In genomic region chr1:13836136-13836535, GRCh38 we compare ENCODE assay signal across 27 cellular contexts.
DNase-seq lines count a peak whose midpoint lies in the region; ATAC-seq, FAIRE-seq and TF ChIP-seq lines count a peak whose summit lies in the region.
"Had no signal": no experiment of that assay in that cellular context is flagged by ENCODE, and none has a peak within 500 bp of the region (broad histone marks: within the 10 kb centered on the region; RNA-seq: fewer than 3 reads in every experiment).

No MANE protein-coding gene starts in this region.

- POLR2A ChIA-PET in MCF 10A (lab: Yijun Ruan, JAX) (no interaction called here), K562 (lab: Yijun Ruan, JAX) (no interaction called here)

- no peak overlapping the region for H2AFZ ChIP-seq in K562 (ENCODE audit: low read depth, low read length)

- peaks cover 16% of the 10 kb centered on the region for H3K4me1 Mint-ChIP-seq in MCF 10A (ENCODE audit: insufficient read depth, unreplicated experiment)
- H3K4me1 Mint-ChIP-seq: CD14-positive monocyte; CD4-positive, alpha-beta memory T cell; CD4-positive, CD25-positive, alpha-beta regulatory T cell; CD8-positive, alpha-beta memory T cell had no signal

- H3K4me3 ChIP-seq in breast epithelium: no peak overlapping the region
- H3K4me3 ChIP-seq in K562: no peak overlapping the region
- no peak overlapping the region for H3K4me3 ChIP-seq in small intestine (ENCODE audit: low read depth in 1 of 2, low read length in 2 of 2)
- H3K4me3 ChIP-seq: BLaER1 had no signal

- H4K20me1 ChIP-seq in K562 (replicated peaks; ENCODE audit: control insufficient read depth, insufficient read depth, low read length): no peaks in the 10 kb centered on the region; the same call in 1 of the 2 replicates
- H4K20me1 ChIP-seq: BLaER1 had no signal

- CTCF ChIA-PET in MCF 10A (lab: Yijun Ruan, JAX): interaction anchor here (0.9 kb wide), 1 partner anchor 129 kb away, joined by 5 read pairs; no protein-coding TSS in a partner anchor
- CTCF ChIA-PET in K562 (lab: Yijun Ruan, JAX; ENCODE audit: low intra/inter-chr PET ratio): no interaction called here

- H3K9ac ChIP-seq in K562 (ENCODE audit: insufficient read depth in 1 of 2, low read depth in 2 of 2, low read length in 2 of 2): no peak overlapping the region
- H3K9ac ChIP-seq: BLaER1 had no signal

- in situ Hi-C loops in GM13976 (cut with MboI; ENCODE audit: low sequenced_read_pairs, unreplicated experiment) (no loop called here), K562 (cut with MboI) (loop anchor here (5.0 kb wide), 1 partner anchor 121 kb away; no protein-coding TSS in a partner anchor)

- no peak overlapping the region for H3K4me3 Mint-ChIP-seq in MCF 10A (ENCODE audit: unreplicated experiment)
- H3K4me3 Mint-ChIP-seq: CD14-positive monocyte; CD4-positive, alpha-beta memory T cell; CD4-positive, CD25-positive, alpha-beta regulatory T cell; CD8-positive, alpha-beta memory T cell had no signal

- WGBS in K562 (ENCODE audit: insufficient coverage, low coverage, missing lambda C conversion rate): 2% methylated on average over 5 of the region's 5 CpGs
- WGBS in small intestine, 3 donors: 73 to 91% (median 84%) methylated on average over 5 of the region's 5 CpGs

- H3K9me1 ChIP-seq in K562 (ENCODE audit: control insufficient read depth, insufficient read depth, low read length): peaks cover 2% of the 10 kb centered on the region

- H3K4me2 ChIP-seq in K562 (ENCODE audit: insufficient read depth, low read length): no peak overlapping the region
- H3K4me2 ChIP-seq: BLaER1 had no signal

- no peaks in the 10 kb centered on the region for H3K9me3 Mint-ChIP-seq in MCF 10A (ENCODE audit: unreplicated experiment)

- H3K4me1 ChIP-seq in breast epithelium (no peaks in the 10 kb centered on the region), K562 (replicated peaks in 1 of 2; ENCODE audit: control insufficient read depth in 2 of 2, insufficient read depth in 2 of 2, low read length in 2 of 2) (no peaks in the 10 kb centered on the region), small intestine (ENCODE audit: control insufficient read depth in 2 of 2, insufficient read depth in 1 of 2, low read depth in 1 of 2, low read length in 1 of 2) (peaks cover 0 to 4% of the 10 kb centered on the region in 2 donors)
- H3K4me1 ChIP-seq: BE2C, BLaER1 had no signal

- ATAC-seq in K562: no peak

- peak; percentile 20 for DNase-seq in MCF 10A (ENCODE audit: unreplicated experiment)
- DNase-seq in breast epithelium (ENCODE audit: low spot score in 2 of 2): no peak
- peak; percentile 2 for DNase-seq in GM03348 (ENCODE audit: low spot score)
- peak; percentile 3 for DNase-seq in GM13976 (ENCODE audit: low spot score)
- peak in 3 of 4 experiments; percentile 4 to 5 (median 4) for DNase-seq in K562 (ENCODE audit: extremely low read depth in 1 of 4, low spot score in 3 of 4)
- no peak for DNase-seq in small intestine
- no peak for DNase-seq in NCI-H524 (lab: John Stamatoyannopoulos, UW)
- DNase-seq: 8988T; ACHN; BE2C; C1 segment of cervical spinal cord; CD4-positive, alpha-beta memory T cell; CD4-positive, CD25-positive, alpha-beta regulatory T cell; CD8-positive, alpha-beta memory T cell; COR-L47; DMS 273 treated with DMSO at 0.1 percent for 48 hours; DMS153; DMS53; DMS79; DND-41; EL; GDM1 had no signal

- no peaks in the 10 kb centered on the region for H3K9me3 ChIP-seq in breast epithelium
- H3K9me3 ChIP-seq in K562 (replicated peaks; ENCODE audit: control insufficient read depth, insufficient read depth, low read depth, low read length): no peaks in the 10 kb centered on the region
- H3K9me3 ChIP-seq in small intestine (ENCODE audit: control insufficient read depth, low read depth): no peaks in the 10 kb centered on the region
- H3K9me3 ChIP-seq: BE2C, BLaER1 had no signal

- H3K36me3 Mint-ChIP-seq in MCF 10A (ENCODE audit: insufficient read depth, unreplicated experiment): no peaks in the 10 kb centered on the region
- H3K36me3 Mint-ChIP-seq: CD14-positive monocyte; CD4-positive, alpha-beta memory T cell; CD4-positive, CD25-positive, alpha-beta regulatory T cell had no signal

- no peak overlapping the region for H3K27ac Mint-ChIP-seq in MCF 10A (ENCODE audit: low read depth, unreplicated experiment)
- H3K27ac Mint-ChIP-seq: CD14-positive monocyte; CD4-positive, alpha-beta memory T cell; CD4-positive, CD25-positive, alpha-beta regulatory T cell; CD8-positive, alpha-beta memory T cell had no signal

- no peaks in the 10 kb centered on the region for H3K79me2 ChIP-seq in K562 (ENCODE audit: control insufficient read depth, insufficient read depth, low read length)

- no TSS peak for BruUV-seq in MCF 10A (replicated peaks; lab: Mats Ljungman, UMichigan)
- BruUV-seq in K562 (replicated peaks; lab: Mats Ljungman, UMichigan): no TSS peak

- TF ChIP-seq CTCF in MCF 10A (IDR thresholded peaks at IDR 0.05; ENCODE audit: unreplicated experiment) (no peak), breast epithelium (IDR thresholded peaks at IDR 0.05) (no peak), GM13976 (IDR thresholded peaks at IDR 0.05; ENCODE audit: borderline replicate concordance, control extremely low read depth, extremely low read depth, insufficient read depth, missing control alignments) (no peak), K562 (IDR thresholded peaks at IDR 0.05 in 2 of 3, conservative IDR thresholded peaks at IDR 0.05 in 1 of 3; ENCODE audit: insufficient read depth in 2 of 3, low read depth in 1 of 3, low read length in 3 of 3) (no peak)

- no peaks in the 10 kb centered on the region for H3K27me3 Mint-ChIP-seq in MCF 10A (ENCODE audit: insufficient read depth, unreplicated experiment)

- TF ChIP-seq EP300 in K562 (IDR thresholded peaks at IDR 0.05; ENCODE audit: low read length): no peak

- intact Hi-C loops in MCF 10A (cut with micrococcal nuclease) (no loop called here), breast epithelium (cut with DNase I; ENCODE audit: low total_unique reads) (no loop called here), K562 (cut with micrococcal nuclease) (no loop called here)

- H3K27ac ChIP-seq in breast epithelium (no peak overlapping the region), K562 (ENCODE audit: extremely low read depth, low read depth, low read length) (no peak overlapping the region), small intestine (ENCODE audit: low read depth in 1 of 2, low read length in 1 of 2) (no peak overlapping the region)
- H3K27ac ChIP-seq: BLaER1 had no signal

- TF ChIP-seq POLR2A in breast epithelium (IDR thresholded peaks at IDR 0.05): no peak
- TF ChIP-seq POLR2A in K562 (conservative IDR thresholded peaks at IDR 0.05): no peak

- FAIRE-seq in K562 (lab: Jason Lieb, UNC) (no peak), small intestine (lab: Jason Lieb, UNC) (no peak)
- FAIRE-seq: A204.1, GM12891, GM18507 had no signal

- TF ChIP-seq RAD21 in K562 (CRISPR knock-in tag; conservative IDR thresholded peaks at IDR 0.05 in 1 of 2, IDR thresholded peaks at IDR 0.05 in 1 of 2): no peak

- H3K27me3 ChIP-seq in breast epithelium: no peaks in the 10 kb centered on the region
- H3K27me3 ChIP-seq in K562 (ENCODE audit: control insufficient read depth in 2 of 2, insufficient read depth in 2 of 2, low read length in 2 of 2): peaks cover 8 to 21% of the 10 kb centered on the region in 2 experiments; a peak in 3 of 5 replicates
- H3K27me3 ChIP-seq in small intestine (ENCODE audit: control insufficient read depth in 2 of 2, insufficient read depth in 2 of 2, low read length in 2 of 2): peaks cover 0 to 12% of the 10 kb centered on the region in 2 donors
- H3K27me3 ChIP-seq: BE2C, BLaER1 had no signal

- H3K36me3 ChIP-seq in breast epithelium: no peaks in the 10 kb centered on the region
- no peaks in the 10 kb centered on the region for H3K36me3 ChIP-seq in K562 (ENCODE audit: control insufficient read depth, insufficient read depth, low read length)
- H3K36me3 ChIP-seq in small intestine (ENCODE audit: control insufficient read depth in 2 of 2, insufficient read depth in 2 of 2, low read length in 2 of 2): no peaks in the 10 kb centered on the region
- H3K36me3 ChIP-seq: BE2C, BLaER1 had no signal

TF ChIP-seq in K562, 482 proteins besides CTCF, POLR2A, EP300 and RAD21:
- peak; percentile 82 for TF ChIP-seq ZNF12 (CRISPR knock-in tag; IDR thresholded peaks at IDR 0.05)
- no peak for TF ChIP-seq ZNF583 (CRISPR knock-in tag; IDR thresholded peaks at IDR 0.05)

Comparison
In these comparisons a context has a peak if more than half of its experiments do, and no peak if none do; other contexts are left out.
1. DNase-seq: peak in MCF 10A (single experiment), GM03348 (single experiment), GM13976 (single experiment) and K562 (3 of 4); none in breast epithelium (0 of 2), small intestine (single experiment) and NCI-H524 (0 of 2).